In the genomic region with DNA sequence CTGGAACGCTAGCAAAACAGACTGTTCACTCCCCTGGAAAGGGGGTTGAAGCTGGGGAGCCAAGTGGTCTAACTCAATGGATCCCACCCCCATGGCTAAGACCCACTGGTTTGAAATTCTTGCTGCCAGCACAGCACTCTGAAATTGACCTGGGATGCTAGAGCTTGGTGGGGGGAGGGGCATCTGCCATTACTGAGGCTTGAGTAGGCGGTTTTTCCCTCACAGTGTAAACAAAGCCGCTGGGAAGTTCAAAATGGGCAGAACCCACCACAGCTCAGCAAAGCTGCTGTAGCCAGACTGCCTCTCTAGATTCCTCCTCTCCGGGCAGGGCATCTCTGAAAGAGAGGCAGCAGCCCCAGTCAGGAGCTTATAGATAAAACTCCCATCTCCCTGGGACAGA, we compare ENCODE assay signal across 20 cellular contexts. TPM values are rescaled to one million over a fixed set of nuclear protein-coding genes. Genes with fewer than 3 reads are reported as not detected.
"Had no signal": no experiment of that assay in that cellular context is flagged by ENCODE, and none has a peak within 500 bp of the region (broad histone marks: within the 10 kb centered on the region; RNA-seq: fewer than 3 reads in every experiment).

No MANE protein-coding gene starts in this region.

RNA-seq across cellular contexts. Expression of a gene that starts 47.6 kb away (rescaled TPM):
- total RNA-seq: activated CD4-positive, alpha-beta memory T cell treated with anti-CD3 and anti-CD28 coated beads for 36 hours; activated CD4-positive, alpha-beta T cell treated with anti-CD3 and anti-CD28 coated beads for 36 hours; activated CD4-positive, alpha-beta T cell treated with anti-CD3 and anti-CD28 coated beads, Interleukin-2, amount 10 ng/mL, durations not matched to agents 24 days and 14 days; activated CD8-positive, alpha-beta memory T cell treated with anti-CD3 and anti-CD28 coated beads for 36 hours; activated CD8-positive, alpha-beta memory T cell treated with anti-CD3 and anti-CD28 coated beads, Interleukin-2, amount 10 ng/mL, durations not matched to agents 7 days and 5 days; activated CD8-positive, alpha-beta T cell treated with anti-CD3 and anti-CD28 coated beads, Interleukin-2, amount 10 ng/mL, durations not matched to agents 7 days and 5 days; activated naive CD4-positive, alpha-beta T cell treated with anti-CD3 and anti-CD28 coated beads for 36 hours; activated naive CD8-positive, alpha-beta T cell treated with anti-CD3 and anti-CD28 coated beads for 36 hours; activated T-helper 1 cell treated with anti-CD3 and anti-CD28 coated beads, Interleukin-12 subunit alpha, Interleukin-12 subunit beta, Interleukin-2, Interleukin-4 antibody, amounts not matched to agents 30 ng/mL and 10 ng/mL and 1 ng/mL, durations not matched to agents 14 hours and 24 hours and 36 hours; activated T-helper 2 cell treated with anti-CD3 and anti-CD28 coated beads, Interferon-gamma antibody, Interleukin-2, Interleukin-4, amounts not matched to agents 10 μg/mL and 5 μg/mL and 100 μg/mL, durations not matched to agents 14 hours and 24 hours and 36 hours; adrenal gland; aorta; body of pancreas; chondrocyte; dermis blood vessel endothelial cell; esophagus muscularis mucosa; foreskin keratinocyte; gastrocnemius medialis; heart left ventricle; T-helper 2 cell treated with Interferon-gamma antibody and Interleukin-4, amounts not matched to agents 100 ng/mL and 5 ng/mL, for 36 hours had no signal
- polyA plus RNA-seq: adrenal gland, aorta, foreskin keratinocyte, heart left ventricle had no signal
